In the genomic region with DNA sequence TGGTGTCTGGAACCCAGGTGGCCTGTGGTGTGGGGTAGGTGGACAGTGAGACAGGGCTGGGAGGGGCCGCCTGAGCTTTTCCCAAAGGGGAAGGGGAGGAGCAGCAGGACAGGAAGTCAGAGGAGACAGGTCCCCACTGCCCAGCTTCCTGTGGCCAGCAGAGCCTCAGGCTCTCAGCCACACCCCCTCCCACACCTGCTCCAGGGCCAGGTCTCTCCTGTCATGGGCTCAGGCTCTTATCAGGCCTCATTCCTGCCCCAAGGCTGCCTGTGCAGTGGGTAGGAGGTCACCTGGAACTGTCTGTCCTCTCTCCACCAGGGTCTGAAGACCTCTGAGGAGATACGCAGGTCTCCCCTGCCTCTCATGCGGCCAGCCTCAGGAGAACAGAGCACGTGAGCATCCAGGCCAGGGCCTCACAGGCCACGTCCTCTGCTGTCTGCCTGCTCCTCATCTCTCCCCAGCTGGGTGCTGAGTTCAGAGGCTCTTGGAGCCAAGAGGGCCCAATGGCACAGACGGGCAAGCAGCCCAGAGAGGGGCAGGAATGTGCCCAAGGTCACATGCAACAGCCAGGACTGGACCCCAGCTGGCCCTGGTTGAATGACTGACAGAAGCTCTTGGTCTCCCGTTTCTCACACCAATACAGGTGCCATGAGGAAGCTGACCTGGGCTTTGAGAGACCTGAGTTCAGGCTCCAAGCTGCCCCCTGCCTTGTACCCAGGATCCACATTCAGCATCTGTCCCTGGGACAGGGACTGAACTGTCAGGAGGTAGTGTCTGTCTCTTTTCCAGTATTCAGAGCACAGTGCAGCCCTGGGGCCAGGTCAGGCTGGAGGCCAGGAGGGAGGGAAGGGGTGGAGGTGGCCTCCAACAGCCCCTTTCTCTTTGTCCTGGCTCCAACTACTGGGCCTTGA, we compare ENCODE assay signal across 14 cellular contexts. TPM values are rescaled to one million over a fixed set of nuclear protein-coding genes. Genes with fewer than 3 reads are reported as not detected.
DNase-seq lines count a peak whose midpoint lies in the region; ATAC-seq and TF ChIP-seq lines count a peak whose summit lies in the region.
"Had no signal": no experiment of that assay in that cellular context is flagged by ENCODE, and none has a peak within 500 bp of the region (broad histone marks: within the 10 kb centered on the region; RNA-seq: fewer than 3 reads in every experiment).

No MANE protein-coding gene starts in this region.

- peak overlapping the region; percentile 55 for H3K4me3 Mint-ChIP-seq in Caco-2 (ENCODE audit: unreplicated experiment)
- no peak overlapping the region for H3K4me3 Mint-ChIP-seq in activated CD8-positive, alpha-beta T cell treated with anti-CD3 and anti-CD28 coated beads, Interleukin-2, amount 10 ng/mL, durations not matched to agents 7 days and 5 days
- H3K4me3 Mint-ChIP-seq: stimulated activated naive CD8-positive, alpha-beta T cell treated with anti-CD3 and anti-CD28 coated beads, Interleukin-15, amount 100 ng/mL, for 72 hours had no signal

- H3K27ac ChIP-seq in angular gyrus (ENCODE audit: low read depth, low read length), result peak overlapping the region; percentile 75
- H3K27ac ChIP-seq: C4-2B had no signal

- H3K9me3 Mint-ChIP-seq in Caco-2 (ENCODE audit: unreplicated experiment), result no peaks in the 10 kb centered on the region
- H3K9me3 Mint-ChIP-seq in activated CD8-positive, alpha-beta T cell treated with anti-CD3 and anti-CD28 coated beads, Interleukin-2, amount 10 ng/mL, durations not matched to agents 7 days and 5 days (ENCODE audit: insufficient read depth), result no peaks in the 10 kb centered on the region
- H3K9me3 Mint-ChIP-seq: stimulated activated naive CD8-positive, alpha-beta T cell treated with anti-CD3 and anti-CD28 coated beads, Interleukin-15, amount 100 ng/mL, for 72 hours had no signal

- H3K4me3 ChIP-seq in Caco-2 (ENCODE audit: low read depth, low read length), result no peak overlapping the region

- CTCF ChIA-PET in Caco-2 (lab: Charles Lee), result interaction anchor here (1.2 to 7.9 kb wide), 4 partner anchors 9 to 52 kb away, joined by 3 to 74 read pairs (median 10); a partner anchor contains a TSS
- CTCF ChIA-PET in activated CD8-positive, alpha-beta T cell treated with anti-CD3 and anti-CD28 coated beads, Interleukin-2, amount 10 ng/mL, durations not matched to agents 7 days and 5 days (lab: Charles Lee), result interaction anchor here (1.6 to 5.0 kb wide), 3 partner anchors 10 to 52 kb away, joined by 5 to 31 read pairs (median 6); a partner anchor contains a TSS

- H3K4me1 ChIP-seq in Caco-2, result peaks cover 50% of the 10 kb centered on the region

- no peaks in the 10 kb centered on the region for H3K9me3 ChIP-seq in Caco-2

- H3K36me3 ChIP-seq in Caco-2 (ENCODE audit: control insufficient read depth, insufficient read depth, low read length), result peaks cover 42% of the 10 kb centered on the region

- H3K4me1 Mint-ChIP-seq in Caco-2 (ENCODE audit: low read depth, unreplicated experiment), result peaks cover 60% of the 10 kb centered on the region
- H3K4me1 Mint-ChIP-seq in activated CD8-positive, alpha-beta T cell treated with anti-CD3 and anti-CD28 coated beads, Interleukin-2, amount 10 ng/mL, durations not matched to agents 7 days and 5 days (ENCODE audit: low read depth), result peaks cover 16% of the 10 kb centered on the region

- DNase-seq in Caco-2 (peak; percentile 76 to 93), hypothalamus (lab: John Stamatoyannopoulos, UW) (peak in 28 of 51 donors; percentile 16 to 78 (median 58)), posterior cingulate gyrus (peak; percentile 52 to 96 (median 74)), NCI-H345 (lab: John Stamatoyannopoulos, UW) (no peak)
- no peak for DNase-seq in activated CD8-positive, alpha-beta memory T cell treated with anti-CD3 and anti-CD28 coated beads for 24 hours
- DNase-seq in activated CD8-positive, alpha-beta T cell treated with anti-CD3 and anti-CD28 coated beads, Interleukin-2, amount 10 ng/mL, durations not matched to agents 7 days and 5 days, result no peak
- DNase-seq: activated CD4-positive, alpha-beta T cell treated with anti-CD3 and anti-CD28 coated beads for 48 hours; activated naive CD4-positive, alpha-beta T cell treated with anti-CD3 and anti-CD28 coated beads, Interleukin-2, amount 50 U/mL, for 16 hours; effector CD8-positive, alpha-beta T cell; NCI-H2171; stimulated activated naive CD8-positive, alpha-beta T cell treated with anti-CD3 and anti-CD28 coated beads, Interleukin-15, amount 100 ng/mL, for 72 hours had no signal

- no peak for ATAC-seq in HG03565 (IDR thresholded peaks at IDR 0.05; ENCODE audit: unreplicated experiment)
- no peak for ATAC-seq in activated CD8-positive, alpha-beta T cell treated with anti-CD3 and anti-CD28 coated beads, Interleukin-2, amount 10 ng/mL, durations not matched to agents 7 days and 5 days
- ATAC-seq: stimulated activated naive CD8-positive, alpha-beta T cell treated with anti-CD3 and anti-CD28 coated beads, Interleukin-15, amount 100 ng/mL, for 72 hours had no signal

- H3K27me3 ChIP-seq in Caco-2 (replicated peaks; ENCODE audit: control insufficient read depth, insufficient read depth, low read length), result no peaks in the 10 kb centered on the region

- no peaks in the 10 kb centered on the region for H3K27me3 Mint-ChIP-seq in Caco-2 (ENCODE audit: insufficient read depth, unreplicated experiment)
- H3K27me3 Mint-ChIP-seq in activated CD8-positive, alpha-beta T cell treated with anti-CD3 and anti-CD28 coated beads, Interleukin-2, amount 10 ng/mL, durations not matched to agents 7 days and 5 days (ENCODE audit: low read depth), result peaks cover 7% of the 10 kb centered on the region

- no TSS peak for BruUV-seq in Caco-2 (replicated peaks; lab: Mats Ljungman, UMichigan)

- H3K27ac Mint-ChIP-seq in Caco-2 (ENCODE audit: unreplicated experiment), result peak overlapping the region; percentile 37
- no peak overlapping the region for H3K27ac Mint-ChIP-seq in activated CD8-positive, alpha-beta T cell treated with anti-CD3 and anti-CD28 coated beads, Interleukin-2, amount 10 ng/mL, durations not matched to agents 7 days and 5 days

- H3K36me3 Mint-ChIP-seq in Caco-2 (ENCODE audit: insufficient read depth, unreplicated experiment), result peaks cover 49% of the 10 kb centered on the region
- H3K36me3 Mint-ChIP-seq in activated CD8-positive, alpha-beta T cell treated with anti-CD3 and anti-CD28 coated beads, Interleukin-2, amount 10 ng/mL, durations not matched to agents 7 days and 5 days (ENCODE audit: low read depth), result no peaks in the 10 kb centered on the region

- POLR2A ChIA-PET in Caco-2 (lab: Charles Lee), result interaction anchor here (1.0 to 4.2 kb wide), 4 partner anchors 9 to 52 kb away, joined by 4 to 33 read pairs (median 4); a partner anchor contains a TSS
- POLR2A ChIA-PET in activated CD8-positive, alpha-beta T cell treated with anti-CD3 and anti-CD28 coated beads, Interleukin-2, amount 10 ng/mL, durations not matched to agents 7 days and 5 days (lab: Charles Lee), result interaction anchor here (1.3 kb wide), 1 partner anchor 17 kb away, joined by 5 read pairs; a partner anchor contains a TSS

- intact Hi-C loops in Caco-2 (cut with micrococcal nuclease; ENCODE audit: unreplicated experiment) (loop anchor here (5.0 kb wide), 1 partner anchor 35 kb away; a partner anchor contains a TSS), posterior cingulate gyrus (cut with DNase I) (no loop called here)

- TF ChIP-seq CTCF in Caco-2 (IDR thresholded peaks at IDR 0.05; ENCODE audit: insufficient read depth in 1 of 2, low read depth in 1 of 2, low read length in 1 of 2, severe bottlenecking in 1 of 2, unreplicated experiment in 1 of 2), result no peak

RNA-seq across cellular contexts. Expression of a gene that starts 16.7 kb away (rescaled TPM):
- 492 and 501 TPM in 2 replicates for total RNA-seq in Caco-2 (2022)
- 1 to 10 TPM; 4.0 to 4.5 TPM for total RNA-seq in activated CD8-positive, alpha-beta T cell treated with anti-CD3 and anti-CD28 coated beads, Interleukin-2, amount 10 ng/mL, durations not matched to agents 7 days and 5 days

RNA-seq across cellular contexts. Expression of a gene that starts 24.9 kb away (rescaled TPM):
- 87.1 and 102 TPM in 2 replicates for total RNA-seq in Caco-2 (2022)
- total RNA-seq in activated CD8-positive, alpha-beta T cell treated with anti-CD3 and anti-CD28 coated beads, Interleukin-2, amount 10 ng/mL, durations not matched to agents 7 days and 5 days, result 10 to 100 TPM; 84.3 to 89.6 TPM

RNA-seq across cellular contexts. Expression of a gene that starts 37.1 kb away (rescaled TPM):
- total RNA-seq in Caco-2 (2022), result 19.3 and 25.0 TPM in 2 replicates
- total RNA-seq in activated CD8-positive, alpha-beta T cell treated with anti-CD3 and anti-CD28 coated beads, Interleukin-2, amount 10 ng/mL, durations not matched to agents 7 days and 5 days, result 100 to 1,000 TPM; 104 to 105 TPM

Comparison
In these comparisons a context has a peak if more than half of its experiments do, and no peak if none do; other contexts are left out.
1. DNase-seq: peak in Caco-2 (2 of 2), hypothalamus (28 of 51) and posterior cingulate gyrus (10 of 10); none in NCI-H345 (single experiment), activated CD8-positive, alpha-beta memory T cell treated with anti-CD3 and anti-CD28 coated beads for 24 hours (single experiment) and activated CD8-positive, alpha-beta T cell treated with anti-CD3 and anti-CD28 coated beads, Interleukin-2, amount 10 ng/mL, durations not matched to agents 7 days and 5 days (single experiment).
2. RNA of a gene that starts 16.7 kb away (total RNA-seq): 492 to 501 TPM in Caco-2; 4.0 to 4.5 TPM in activated CD8-positive, alpha-beta T cell treated with anti-CD3 and anti-CD28 coated beads, Interleukin-2, amount 10 ng/mL, durations not matched to agents 7 days and 5 days; every median in the first group is over 10 times any median in the second.